ENCODE assay signal across 10 cellular contexts in genomic region chr3:86814321-86814720, GRCh38.
"Had no signal": no experiment of that assay in that cellular context is flagged by ENCODE, and none has a peak within 500 bp of the region (broad histone marks: within the 10 kb centered on the region; RNA-seq: fewer than 3 reads in every experiment).

No MANE protein-coding gene starts in this region.

- H3K4me3 ChIP-seq: left lung had no signal

- H3K4me1 Mint-ChIP-seq: activated naive CD4-positive, alpha-beta T cell treated with anti-CD3 and anti-CD28 coated beads, Interleukin-2, amount 50 U/mL, for 24 hours; memory B cell; stimulated activated memory B cell treated with anti-CD40 and anti-IgM and Interleukin-4, amounts not matched to agents 10 μg/mL and 1 μg/mL and 100 μg/mL, for 72 hours had no signal

- H3K36me3 ChIP-seq: left lung had no signal

- ATAC-seq: left lung; right cardiac atrium; stimulated activated memory B cell treated with anti-CD40 and anti-IgM and Interleukin-4, amounts not matched to agents 10 μg/mL and 1 μg/mL and 100 μg/mL, for 72 hours had no signal

- H3K9me3 Mint-ChIP-seq: activated naive CD4-positive, alpha-beta T cell treated with anti-CD3 and anti-CD28 coated beads, Interleukin-2, amount 50 U/mL, for 24 hours; stimulated activated memory B cell treated with anti-CD40 and anti-IgM and Interleukin-4, amounts not matched to agents 10 μg/mL and 1 μg/mL and 100 μg/mL, for 72 hours had no signal

- H3K27me3 ChIP-seq: left lung had no signal

- DNase-seq: activated effector memory CD4-positive, alpha-beta T cell treated with Interleukin-2 at 50 U/mL for 16 hours; activated T-cell treated with anti-CD3 and anti-CD28 coated beads, Interleukin-2, amount 50 U/mL, for 1 hour; cerebellar nuclear complex; dermis blood vessel endothelial cell; left lung; right cardiac atrium; T-helper 2 cell had no signal

- H3K27ac ChIP-seq: left lung had no signal

- H3K27ac Mint-ChIP-seq: activated naive CD4-positive, alpha-beta T cell treated with anti-CD3 and anti-CD28 coated beads, Interleukin-2, amount 50 U/mL, for 24 hours; memory B cell; stimulated activated memory B cell treated with anti-CD40 and anti-IgM and Interleukin-4, amounts not matched to agents 10 μg/mL and 1 μg/mL and 100 μg/mL, for 72 hours had no signal

- H3K36me3 Mint-ChIP-seq: activated naive CD4-positive, alpha-beta T cell treated with anti-CD3 and anti-CD28 coated beads, Interleukin-2, amount 50 U/mL, for 24 hours; memory B cell; stimulated activated memory B cell treated with anti-CD40 and anti-IgM and Interleukin-4, amounts not matched to agents 10 μg/mL and 1 μg/mL and 100 μg/mL, for 72 hours had no signal

- H3K4me3 Mint-ChIP-seq: activated naive CD4-positive, alpha-beta T cell treated with anti-CD3 and anti-CD28 coated beads, Interleukin-2, amount 50 U/mL, for 24 hours; memory B cell; stimulated activated memory B cell treated with anti-CD40 and anti-IgM and Interleukin-4, amounts not matched to agents 10 μg/mL and 1 μg/mL and 100 μg/mL, for 72 hours had no signal

- H3K27me3 Mint-ChIP-seq: activated naive CD4-positive, alpha-beta T cell treated with anti-CD3 and anti-CD28 coated beads, Interleukin-2, amount 50 U/mL, for 24 hours; memory B cell; stimulated activated memory B cell treated with anti-CD40 and anti-IgM and Interleukin-4, amounts not matched to agents 10 μg/mL and 1 μg/mL and 100 μg/mL, for 72 hours had no signal

- H3K4me1 ChIP-seq: left lung had no signal

- H3K9me3 ChIP-seq: left lung had no signal
